8 cellular contexts compared by ENCODE assay signal in genomic region chr2:179263015-179263414, GRCh38. TPM values are rescaled to one million over a fixed set of nuclear protein-coding genes. Genes with fewer than 3 reads are reported as not detected.
DNase-seq lines count a peak whose midpoint lies in the region; ATAC-seq and TF ChIP-seq lines count a peak whose summit lies in the region.

No MANE protein-coding gene starts in this region.

- no peaks in the 10 kb centered on the region; the same call in 1 of the 2 replicates for H3K27me3 ChIP-seq in SU-DHL-6 (ENCODE audit: low read length)
- no peaks in the 10 kb centered on the region for H3K27me3 ChIP-seq in skeletal muscle satellite cell (ENCODE audit: control insufficient read depth, insufficient read depth, low read length)
- H3K27me3 ChIP-seq in BE2C: peaks cover 18% of the 10 kb centered on the region

- H3K9ac ChIP-seq in SU-DHL-6 (ENCODE audit: low read length) (no peak overlapping the region), skeletal muscle satellite cell (ENCODE audit: low read depth, low read length) (peak overlapping the region; percentile 94)

- H3K27ac ChIP-seq in SU-DHL-6 (ENCODE audit: low read depth, low read length): no peak overlapping the region

- no peaks in the 10 kb centered on the region for H3K9me2 ChIP-seq in SU-DHL-6 (replicated peaks; ENCODE audit: insufficient read depth, low read length)

- H3K9me3 ChIP-seq in SU-DHL-6 (ENCODE audit: insufficient read depth, low read length) (no peaks in the 10 kb centered on the region; the same call in 1 of the 2 replicates), skeletal muscle satellite cell (replicated peaks; ENCODE audit: low read length) (no peaks in the 10 kb centered on the region), BE2C (no peaks in the 10 kb centered on the region)

- no peak for TF ChIP-seq CTCF in SU-DHL-6 (IDR thresholded peaks at IDR 0.05; ENCODE audit: insufficient read depth, low read length, poor library complexity, severe bottlenecking)
- TF ChIP-seq CTCF in fibroblast of villous mesenchyme (IDR thresholded peaks at IDR 0.05; ENCODE audit: insufficient read depth, low read depth, low read length): no peak
- TF ChIP-seq CTCF in BE2C (IDR thresholded peaks at IDR 0.05; ENCODE audit: low read depth, low read length): no peak
- no peak for TF ChIP-seq CTCF in lower leg skin (IDR thresholded peaks at IDR 0.05)

- TF ChIP-seq POLR2A in lower leg skin (IDR thresholded peaks at IDR 0.05): no peak

- peak; percentile 78 for DNase-seq in fibroblast of villous mesenchyme (ENCODE audit: low read depth)
- DNase-seq in activated CD4-positive, CD25-positive, alpha-beta regulatory T cell (lab: John Stamatoyannopoulos, UW): no peak
- DNase-seq in BE2C: no peak
- no peak for DNase-seq in SK-N-DZ (ENCODE audit: low spot score)
- DNase-seq in lower leg skin (ENCODE audit: low spot score in 2 of 2): no peak

- WGBS in lower leg skin, 2 donors: 22 to 26% methylated on average over 4 of the region's 4 CpGs

- intact Hi-C loops in lower leg skin (cut with DNase I; ENCODE audit: low total_unique reads): no loop called here

- ATAC-seq in GM18873 (IDR thresholded peaks at IDR 0.05; ENCODE audit: low FRiP score, unreplicated experiment): peak; percentile 1

- no peaks in the 10 kb centered on the region for H4K20me1 ChIP-seq in SU-DHL-6 (ENCODE audit: low read depth, low read length)

- H3K79me2 ChIP-seq in SU-DHL-6 (ENCODE audit: insufficient read depth, low read length): no peaks in the 10 kb centered on the region

- no peak overlapping the region for H3K4me3 ChIP-seq in SU-DHL-6 (ENCODE audit: insufficient read depth, low read length, poor library complexity, severe bottlenecking)
- peak overlapping the region; percentile 81 for H3K4me3 ChIP-seq in fibroblast of villous mesenchyme (ENCODE audit: low read depth, low read length)
- peak overlapping the region; percentile 94 for H3K4me3 ChIP-seq in skeletal muscle satellite cell (ENCODE audit: low read length)
- H3K4me3 ChIP-seq in BE2C (ENCODE audit: low read depth, low read length): no peak overlapping the region
- no peak overlapping the region for H3K4me3 ChIP-seq in lower leg skin (ENCODE audit: low read depth, poor library complexity, severe bottlenecking)

- no peaks in the 10 kb centered on the region for H3K36me3 ChIP-seq in SU-DHL-6 (ENCODE audit: low read length)
- H3K36me3 ChIP-seq in skeletal muscle satellite cell (ENCODE audit: insufficient read depth, low read length): no peaks in the 10 kb centered on the region
- H3K36me3 ChIP-seq in BE2C: no peaks in the 10 kb centered on the region

- peaks cover 26% of the 10 kb centered on the region for H3K4me1 ChIP-seq in skeletal muscle satellite cell (ENCODE audit: control insufficient read depth, insufficient read depth, low read length)
- H3K4me1 ChIP-seq in BE2C: no peaks in the 10 kb centered on the region

- H3K4me2 ChIP-seq in SU-DHL-6 (ENCODE audit: low read depth, low read length, poor library complexity, severe bottlenecking) (peak overlapping the region; percentile 67), skeletal muscle satellite cell (ENCODE audit: low read length) (peak overlapping the region; percentile 81)

- peaks cover 6% of the 10 kb centered on the region; the same call in 1 of the 2 replicates for H3F3A ChIP-seq in SU-DHL-6 (ENCODE audit: insufficient read depth)

- peak overlapping the region; percentile 97 for H2AFZ ChIP-seq in SU-DHL-6 (ENCODE audit: low read depth, low read length, severe bottlenecking)

RNA-seq across cellular contexts. Expression of gene SESTD1, which starts 1.6 kb away (rescaled TPM):
- total RNA-seq in fibroblast of villous mesenchyme (13.5 and 14.2 TPM in 2 replicates), lower leg skin (10 to 100 TPM in 3 of 4 donors, 1 to 10 TPM in 1; 8.7 to 22.9 (median 11.8) TPM)
- 13.8 and 24.1 TPM in 2 replicates for total RNA-seq in skeletal muscle satellite cell (2012; rRNA removed)
- 0.05 TPM for polyA plus RNA-seq in BE2C (2012; ENCODE audit: insufficient read depth, insufficient read length, low read depth)
- polyA plus RNA-seq in SK-N-DZ (2014; cell fraction: cytosol; rRNA removed): 17.0 and 19.1 TPM in 2 replicates
- 16.4 and 18.5 TPM in 2 replicates for polyA plus RNA-seq in SK-N-DZ (2014; cell fraction: nucleus; rRNA removed)

Comparison
In these comparisons a context has a peak if more than half of its experiments do, and no peak if none do; other contexts are left out.
1. H3K4me3 ChIP-seq: peak in fibroblast of villous mesenchyme (single experiment) and skeletal muscle satellite cell (single experiment); none in SU-DHL-6 (single experiment), BE2C (single experiment) and lower leg skin (single experiment).